ENCODE assay signal across 12 cellular contexts in genomic region chr13:109665211-109665610, GRCh38.
DNase-seq lines count a peak whose midpoint lies in the region; ATAC-seq and TF ChIP-seq lines count a peak whose summit lies in the region.
"Had no signal": no experiment of that assay in that cellular context is flagged by ENCODE, and none has a peak within 500 bp of the region (broad histone marks: within the 10 kb centered on the region; RNA-seq: fewer than 3 reads in every experiment).

No MANE protein-coding gene starts in this region.

- H3K79me2 ChIP-seq in PC-3 (ENCODE audit: low read length) = no peaks in the 10 kb centered on the region

- H3K36me3 ChIP-seq in PC-3 (ENCODE audit: low read depth, low read length) = no peaks in the 10 kb centered on the region
- H3K36me3 ChIP-seq in neuronal stem cell (replicated peaks in 1 of 2; ENCODE audit: control insufficient read depth in 2 of 2, insufficient read depth in 2 of 2, low read length in 2 of 2) = no peaks in the 10 kb centered on the region

- POLR2A ChIA-PET in PC-3 (lab: Charles Lee; ENCODE audit: unreplicated experiment) = no interaction called here
- POLR2A ChIA-PET in activated CD8-positive, alpha-beta T cell treated with anti-CD3 and anti-CD28 coated beads for 36 hours (lab: Charles Lee) = no interaction called here

- H3K27me3 ChIP-seq in PC-3 (ENCODE audit: low read length) (no peaks in the 10 kb centered on the region), neuronal stem cell (ENCODE audit: control insufficient read depth in 3 of 3, insufficient read depth in 3 of 3, low read depth in 1 of 3, low read length in 3 of 3) (no peaks in the 10 kb centered on the region)
- H3K27me3 ChIP-seq: BLaER1 treated with 17β-estradiol and CSF1 and Interleukin-3, amounts not matched to agents 10 nM and 100 nM had no signal

- BruUV-seq in PC-3 (replicated peaks; lab: Mats Ljungman, UMichigan) = no TSS peak

- H2BK5ac ChIP-seq in neuronal stem cell (ENCODE audit: low read length) = no peak overlapping the region

- H3K18ac ChIP-seq in neuronal stem cell (ENCODE audit: low read length) = no peak overlapping the region

- H3K4me2 ChIP-seq in PC-3 (ENCODE audit: low read length) (peak overlapping the region; percentile 76; the same call in 1 of the 2 replicates), neuronal stem cell (ENCODE audit: insufficient read depth, low read length, poor library complexity, severe bottlenecking) (no peak overlapping the region)
- H3K4me2 ChIP-seq: BLaER1 treated with 17β-estradiol and CSF1 and Interleukin-3, amounts not matched to agents 10 nM and 100 nM had no signal

- H3K23ac ChIP-seq in neuronal stem cell (ENCODE audit: low read depth, low read length, poor library complexity) = no peak overlapping the region

- H3K4me3 Mint-ChIP-seq in activated CD8-positive, alpha-beta T cell treated with anti-CD3 and anti-CD28 coated beads for 36 hours = no peak overlapping the region
- H3K4me3 Mint-ChIP-seq: CD4-positive, CD25-positive, alpha-beta regulatory T cell; HFFc6; IgD-negative memory B cell had no signal

- no CpG with 5 or more reads among the region's 7 CpGs for whole genome bisulfite sequencing in neuronal stem cell (ENCODE audit: extremely low coverage in 2 of 2, insufficient read length in 2 of 2, insufficient replicate concordance in 1 of 2), 2 donors

- H3K4me3 ChIP-seq in PC-3 (ENCODE audit: low read length) (no peak overlapping the region; the same call in 1 of the 2 replicates), neuronal stem cell (ENCODE audit: low read length in 2 of 2) (no peak overlapping the region)
- H3K4me3 ChIP-seq: BLaER1 treated with 17β-estradiol and CSF1 and Interleukin-3, amounts not matched to agents 10 nM and 100 nM had no signal

- intact Hi-C loops in PC-3 (cut with micrococcal nuclease) = no loop called here
- intact Hi-C loops in activated CD8-positive, alpha-beta T cell treated with anti-CD3 and anti-CD28 coated beads for 36 hours (cut with micrococcal nuclease) = no loop called here

- H2AK5ac ChIP-seq in neuronal stem cell (ENCODE audit: low read depth, low read length) = no peak overlapping the region

- H3K9ac ChIP-seq in PC-3 (ENCODE audit: low read length) (no peak overlapping the region), neuronal stem cell (ENCODE audit: low read depth, low read length, poor library complexity) (no peak overlapping the region)
- H3K9ac ChIP-seq: BLaER1 treated with 17β-estradiol and CSF1 and Interleukin-3, amounts not matched to agents 10 nM and 100 nM had no signal

- TF ChIP-seq CTCF in PC-3 (conservative IDR thresholded peaks at IDR 0.05; ENCODE audit: low read depth, low read length) = no peak
- TF ChIP-seq CTCF in activated CD8-positive, alpha-beta T cell treated with anti-CD3 and anti-CD28 coated beads for 36 hours (IDR thresholded peaks at IDR 0.05) = no peak

- H3K27ac ChIP-seq in PC-3 (ENCODE audit: low read length) = peak overlapping the region; percentile 90
- no peak overlapping the region for H3K27ac ChIP-seq in neuronal stem cell (replicated peaks; ENCODE audit: low read length)

- no peak overlapping the region for H4K91ac ChIP-seq in neuronal stem cell (ENCODE audit: low read depth, low read length, poor library complexity)

- H3K9me2 ChIP-seq in PC-3 (replicated peaks; ENCODE audit: low read length) = no peaks in the 10 kb centered on the region

- H3K14ac ChIP-seq in neuronal stem cell (ENCODE audit: low read length) = no peak overlapping the region

- H4K20me1 ChIP-seq in PC-3 (ENCODE audit: low read length) = no peaks in the 10 kb centered on the region
- H4K20me1 ChIP-seq: BLaER1 treated with 17β-estradiol and CSF1 and Interleukin-3, amounts not matched to agents 10 nM and 100 nM had no signal

- H3K4ac ChIP-seq in neuronal stem cell (ENCODE audit: low read length) = no peak overlapping the region

- H2BK15ac ChIP-seq in neuronal stem cell (ENCODE audit: low read length) = no peak overlapping the region

- ATAC-seq in PC-3 = no peak
- ATAC-seq in activated CD8-positive, alpha-beta T cell treated with anti-CD3 and anti-CD28 coated beads for 36 hours = no peak

- no peaks in the 10 kb centered on the region for H3K27me3 Mint-ChIP-seq in activated CD8-positive, alpha-beta T cell treated with anti-CD3 and anti-CD28 coated beads for 36 hours
- H3K27me3 Mint-ChIP-seq: CD4-positive, CD25-positive, alpha-beta regulatory T cell had no signal

- H3K4me1 Mint-ChIP-seq in activated CD8-positive, alpha-beta T cell treated with anti-CD3 and anti-CD28 coated beads for 36 hours (ENCODE audit: low read depth) = no peaks in the 10 kb centered on the region
- H3K4me1 Mint-ChIP-seq: CD4-positive, CD25-positive, alpha-beta regulatory T cell had no signal

- H2AFZ ChIP-seq in PC-3 (ENCODE audit: low read length) (no peak overlapping the region), neuronal stem cell (ENCODE audit: low read length) (peak overlapping the region; percentile 5)

- H3F3A ChIP-seq in PC-3 (ENCODE audit: low read length, unreplicated experiment) = no peaks in the 10 kb centered on the region

- no peak overlapping the region for H3K27ac Mint-ChIP-seq in activated CD8-positive, alpha-beta T cell treated with anti-CD3 and anti-CD28 coated beads for 36 hours
- H3K27ac Mint-ChIP-seq: CD4-positive, CD25-positive, alpha-beta regulatory T cell; HFFc6 had no signal

- CTCF ChIA-PET in PC-3 (lab: Charles Lee) = no interaction called here
- CTCF ChIA-PET in activated CD8-positive, alpha-beta T cell treated with anti-CD3 and anti-CD28 coated beads for 36 hours (lab: Charles Lee) = no interaction called here

- no peaks in the 10 kb centered on the region for H3K9me3 Mint-ChIP-seq in activated CD8-positive, alpha-beta T cell treated with anti-CD3 and anti-CD28 coated beads for 36 hours
- H3K9me3 Mint-ChIP-seq: HFFc6 had no signal

- H3K4me1 ChIP-seq in PC-3 (ENCODE audit: insufficient read depth, low read length) = peaks cover 23% of the 10 kb centered on the region
- peaks cover 11 to 20% of the 10 kb centered on the region in 2 donors for H3K4me1 ChIP-seq in neuronal stem cell (ENCODE audit: control insufficient read depth in 2 of 2, insufficient read depth in 1 of 2, low read depth in 1 of 2, low read length in 2 of 2)

- no peak overlapping the region for H2BK12ac ChIP-seq in neuronal stem cell (ENCODE audit: low read length)

- H3K36me3 Mint-ChIP-seq in activated CD8-positive, alpha-beta T cell treated with anti-CD3 and anti-CD28 coated beads for 36 hours (ENCODE audit: low read depth) = no peaks in the 10 kb centered on the region
- H3K36me3 Mint-ChIP-seq: CD4-positive, CD25-positive, alpha-beta regulatory T cell; IgD-negative memory B cell had no signal

- no peak overlapping the region for H2BK120ac ChIP-seq in neuronal stem cell (ENCODE audit: low read depth, low read length)

- no peak overlapping the region for H4K8ac ChIP-seq in neuronal stem cell (ENCODE audit: low read depth, low read length)

- H3K9me3 ChIP-seq in PC-3 (ENCODE audit: low read length) = no peaks in the 10 kb centered on the region
- H3K9me3 ChIP-seq in neuronal stem cell (replicated peaks in 1 of 2; ENCODE audit: control insufficient read depth in 2 of 2, insufficient read depth in 1 of 2, low read depth in 1 of 2, low read length in 2 of 2) = no peaks in the 10 kb centered on the region

- peak; percentile 42 for DNase-seq in COLO829 (ENCODE audit: low spot score)
- DNase-seq in PC-3 = no peak
- peak; percentile 7 for DNase-seq in astrocyte of the hippocampus (ENCODE audit: low read depth, low spot score)
- no peak for DNase-seq in neuronal stem cell (ENCODE audit: low spot score)
- DNase-seq in NCI-H1105 (lab: John Stamatoyannopoulos, UW) = no peak
- DNase-seq in activated CD8-positive, alpha-beta T cell treated with anti-CD3 and anti-CD28 coated beads for 36 hours = no peak
- DNase-seq: CD4-positive, CD25-positive, alpha-beta regulatory T cell; DMS79; HCEC 1CT; HFFc6 had no signal

- H3K79me1 ChIP-seq in neuronal stem cell (ENCODE audit: low read depth, low read length) = no peaks in the 10 kb centered on the region

Comparison
In these comparisons a context has a peak if more than half of its experiments do, and no peak if none do; other contexts are left out.
1. DNase-seq: peak in COLO829 (single experiment) and astrocyte of the hippocampus (single experiment); none in PC-3 (single experiment), neuronal stem cell (single experiment), NCI-H1105 (single experiment) and activated CD8-positive, alpha-beta T cell treated with anti-CD3 and anti-CD28 coated beads for 36 hours (single experiment).